ENCODE assay signal across 21 cellular contexts in the genomic region with DNA sequence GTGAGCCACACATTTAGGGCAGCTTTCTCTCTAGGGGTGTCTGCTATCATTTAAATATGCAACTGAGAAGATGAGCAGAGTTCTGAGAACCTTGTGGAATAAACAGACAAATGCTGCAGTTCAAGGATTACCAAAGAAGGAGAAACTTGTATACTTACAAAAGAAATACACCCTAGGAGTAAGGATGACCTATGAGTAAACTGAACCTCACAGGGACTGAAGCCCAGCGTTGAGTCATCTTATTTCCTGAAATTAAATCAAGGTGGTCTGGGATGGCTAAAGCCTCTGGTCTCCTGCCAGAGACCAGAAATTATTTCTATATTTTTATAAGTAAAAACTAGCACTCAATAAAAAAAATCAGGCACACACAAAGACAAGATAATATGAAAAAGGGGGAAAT. TPM values are rescaled to one million over a fixed set of nuclear protein-coding genes. Genes with fewer than 3 reads are reported as not detected.
A peak's percentile ranks its signal among the peaks of the same experiment; 100 is the strongest.
DNase-seq lines count a peak whose midpoint lies in the region; ATAC-seq and TF ChIP-seq lines count a peak whose summit lies in the region.
"Had no signal": no experiment of that assay in that cellular context is flagged by ENCODE, and none has a peak within 500 bp of the region (broad histone marks: within the 10 kb centered on the region; RNA-seq: fewer than 3 reads in every experiment).

No MANE protein-coding gene starts in this region.

- no peak for ATAC-seq in right cardiac atrium
- ATAC-seq: heart right ventricle had no signal

- H3K27me3 ChIP-seq in right atrium auricular region: no peaks in the 10 kb centered on the region
- no peaks in the 10 kb centered on the region for H3K27me3 ChIP-seq in right cardiac atrium (ENCODE audit: control insufficient read depth, insufficient read depth)
- H3K27me3 ChIP-seq: heart right ventricle, sigmoid colon, tibial artery had no signal

- no peaks in the 10 kb centered on the region for H3K36me3 ChIP-seq in right atrium auricular region
- H3K36me3 ChIP-seq: heart right ventricle, sigmoid colon, tibial artery had no signal

- no peaks in the 10 kb centered on the region for H3K9me3 ChIP-seq in right atrium auricular region
- no peaks in the 10 kb centered on the region for H3K9me3 ChIP-seq in right cardiac atrium (ENCODE audit: control insufficient read depth, low read length)
- H3K9me3 ChIP-seq: sigmoid colon had no signal

- TF ChIP-seq CTCF in right atrium auricular region (IDR thresholded peaks at IDR 0.05) (no peak), GM10266 (IDR thresholded peaks at IDR 0.05; ENCODE audit: control insufficient read depth, insufficient read depth, low read depth, missing control alignments) (no peak)

- 76% methylated on average over 1 of the region's 1 CpG for WGBS in right cardiac atrium

- H3K4me1 ChIP-seq in right atrium auricular region (no peaks in the 10 kb centered on the region), right cardiac atrium (ENCODE audit: control insufficient read depth, insufficient read depth, low read length) (no peaks in the 10 kb centered on the region)
- H3K4me1 ChIP-seq: heart right ventricle, tibial artery had no signal

- H3K4me3 ChIP-seq in right atrium auricular region (no peak overlapping the region), right cardiac atrium (ENCODE audit: low read length) (no peak overlapping the region)
- H3K4me3 ChIP-seq: heart right ventricle, sigmoid colon, tibial artery had no signal

- intact Hi-C loops in right cardiac atrium (cut with DNase I): no loop called here

- H3K27ac ChIP-seq in right atrium auricular region (no peak overlapping the region), right cardiac atrium (ENCODE audit: low read length) (no peak overlapping the region)
- H3K27ac ChIP-seq: RWPE1, tibial artery had no signal

- DNase-seq in AG08395 (ENCODE audit: low spot score) (peak; percentile 55), LHCN-M2 (ENCODE audit: low read depth) (peak; percentile 77), brain pericyte (ENCODE audit: low read depth, low spot score) (peak; percentile 66), kidney tubule cell (ENCODE audit: low spot score) (peak; percentile 12), right atrium auricular region (ENCODE audit: low spot score) (no peak), DMS53 (lab: John Stamatoyannopoulos, UW) (no peak), right cardiac atrium (no peak), GM10266 (ENCODE audit: extremely low spot score) (no peak)
- DNase-seq: ACHN; activated CD4-positive, alpha-beta T cell treated with anti-CD3 and anti-CD28 coated beads for 1 hour; activated naive CD4-positive, alpha-beta T cell treated with anti-CD3 and anti-CD28 coated beads, Interleukin-2, amount 50 U/mL, for 16 hours; cerebellar nuclear complex; GF-D8; heart right ventricle; NCI-H1092 treated with DMSO at 0.1 percent for 48 hours; nucleus accumbens; sigmoid colon; tibial artery had no signal

RNA-seq across cellular contexts. Expression of a gene that starts 40.1 kb away (rescaled TPM):
- total RNA-seq in LHCN-M2 (2014; rRNA removed) (not detected in 2 replicates), right atrium auricular region (10 to 100 TPM; 22.0 to 23.5 TPM), right cardiac atrium (10 to 100 TPM; 16.4 to 91.9 (median 48.9) TPM)
- not detected for polyA plus RNA-seq in LHCN-M2 (2012)
- polyA plus RNA-seq in right cardiac atrium: 10.5 TPM
- total RNA-seq: kidney epithelial cell; sigmoid colon; T-helper 2 cell treated with Interferon-gamma antibody and Interleukin-4, amounts not matched to agents 100 ng/mL and 5 ng/mL, for 36 hours had no signal

Comparison
In these comparisons a context has a peak if more than half of its experiments do, and no peak if none do; other contexts are left out.
1. DNase-seq: peak in AG08395 (single experiment), LHCN-M2 (single experiment), brain pericyte (single experiment) and kidney tubule cell (single experiment); none in right atrium auricular region (single experiment), DMS53 (single experiment), right cardiac atrium (0 of 3) and GM10266 (single experiment).
2. RNA of a gene that starts 40.1 kb away (total RNA-seq): 16.4 to 91.9 TPM in right cardiac atrium and 22.0 to 23.5 TPM in right atrium auricular region; not detected in LHCN-M2; every median in the first group is over 10 times any median in the second.